In the genomic region with DNA sequence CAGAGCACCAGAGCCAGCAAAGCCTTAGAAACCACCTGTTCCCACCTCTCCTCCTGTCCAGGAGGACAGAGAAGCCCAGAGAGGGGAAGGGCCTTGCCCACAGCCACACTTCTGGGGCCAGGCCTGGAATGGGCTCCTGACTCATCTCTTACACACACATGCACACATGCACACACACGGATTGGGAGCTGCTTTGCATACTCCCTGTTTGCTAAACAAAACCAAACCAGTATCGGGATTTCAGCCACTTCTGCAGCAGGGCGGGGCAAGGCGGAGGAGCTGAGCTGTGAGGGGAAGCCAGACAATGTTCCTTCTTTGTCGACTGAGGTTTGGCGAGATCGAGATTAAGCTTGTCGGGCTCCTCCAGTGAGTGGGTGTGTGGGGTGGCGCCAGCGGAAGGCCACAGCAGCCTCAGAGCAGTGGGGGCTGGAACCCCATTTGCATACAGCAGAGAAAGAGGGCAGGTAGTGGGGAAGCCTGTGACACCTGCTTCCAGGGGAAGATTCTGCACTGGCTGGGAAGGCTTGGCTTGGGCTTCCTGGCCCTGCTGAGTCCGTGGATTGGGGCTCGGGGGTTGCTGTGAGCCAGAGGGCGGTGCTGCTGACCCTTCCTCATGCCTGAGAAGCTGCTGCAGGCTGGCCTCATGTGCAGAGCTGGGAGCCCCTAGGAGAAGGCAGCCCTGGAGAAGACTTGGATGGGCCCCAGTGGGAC, we compare ENCODE assay signal across 9 cellular contexts. TPM values are rescaled to one million over a fixed set of nuclear protein-coding genes. Genes with fewer than 3 reads are reported as not detected.
DNase-seq lines count a peak whose midpoint lies in the region; ATAC-seq and TF ChIP-seq lines count a peak whose summit lies in the region.
"Had no signal": no experiment of that assay in that cellular context is flagged by ENCODE, and none has a peak within 500 bp of the region (broad histone marks: within the 10 kb centered on the region; RNA-seq: fewer than 3 reads in every experiment).

No MANE protein-coding gene starts in this region.

- no peak overlapping the region for H2AFZ ChIP-seq in fibroblast of lung (ENCODE audit: low read length)

- POLR2A ChIA-PET in activated CD4-positive, alpha-beta T cell treated with anti-CD3 and anti-CD28 coated beads, Interleukin-2, amount 10 ng/mL, durations not matched to agents 7 days and 5 days (lab: Charles Lee) = no interaction called here

- DNase-seq in activated CD4-positive, alpha-beta T cell treated with anti-CD3 and anti-CD28 coated beads for 48 hours = peak; percentile 14
- no peak for DNase-seq in activated CD4-positive, alpha-beta T cell treated with anti-CD3 and anti-CD28 coated beads, Interleukin-2, amount 10 ng/mL, durations not matched to agents 7 days and 5 days
- DNase-seq in NCI-H526 (lab: John Stamatoyannopoulos, UW) = peak; percentile 97 to 98
- peak; percentile 35 to 56 for DNase-seq in fibroblast of lung (ENCODE audit: low read depth in 2 of 2)
- DNase-seq in transverse colon = peak; percentile 36
- DNase-seq in iPS-NIHi7 (ENCODE audit: extremely low spot score) = no peak
- DNase-seq: left cardiac atrium had no signal

- peaks cover 9% of the 10 kb centered on the region for H3K4me1 Mint-ChIP-seq in activated CD4-positive, alpha-beta T cell treated with anti-CD3 and anti-CD28 coated beads, Interleukin-2, amount 10 ng/mL, durations not matched to agents 7 days and 5 days

- no peaks in the 10 kb centered on the region for H3K36me3 Mint-ChIP-seq in activated CD4-positive, alpha-beta T cell treated with anti-CD3 and anti-CD28 coated beads, Interleukin-2, amount 10 ng/mL, durations not matched to agents 7 days and 5 days (ENCODE audit: low read depth)

- no peak overlapping the region for H3K27ac Mint-ChIP-seq in activated CD4-positive, alpha-beta T cell treated with anti-CD3 and anti-CD28 coated beads, Interleukin-2, amount 10 ng/mL, durations not matched to agents 7 days and 5 days

- H4K20me1 ChIP-seq in fibroblast of lung (ENCODE audit: control insufficient read depth, extremely low read depth, insufficient read depth, low read length) = no peaks in the 10 kb centered on the region

- H3K4me2 ChIP-seq in fibroblast of lung (ENCODE audit: extremely low read depth, insufficient read depth, low read length) = no peak overlapping the region

- no peak overlapping the region for H3K27ac ChIP-seq in fibroblast of lung (ENCODE audit: insufficient read depth, low read length)
- no peak overlapping the region for H3K27ac ChIP-seq in transverse colon

- H3K9me3 ChIP-seq in fibroblast of lung (ENCODE audit: control insufficient read depth, insufficient read depth, low read depth, low read length) (no peaks in the 10 kb centered on the region), transverse colon (no peaks in the 10 kb centered on the region)

- CTCF ChIA-PET in activated CD4-positive, alpha-beta T cell treated with anti-CD3 and anti-CD28 coated beads, Interleukin-2, amount 10 ng/mL, durations not matched to agents 7 days and 5 days (lab: Charles Lee) = interaction anchor here (0.7 kb wide), 1 partner anchor 143 kb away, joined by 3 read pairs; no protein-coding TSS in a partner anchor

- H3K9me3 Mint-ChIP-seq in activated CD4-positive, alpha-beta T cell treated with anti-CD3 and anti-CD28 coated beads, Interleukin-2, amount 10 ng/mL, durations not matched to agents 7 days and 5 days = peaks cover 2% of the 10 kb centered on the region

- H3K27me3 ChIP-seq in fibroblast of lung (ENCODE audit: control insufficient read depth, insufficient read depth, low read length) (peaks cover 23% of the 10 kb centered on the region), transverse colon (peaks cover 76% of the 10 kb centered on the region)

- no peak for TF ChIP-seq POLR2A in transverse colon (IDR thresholded peaks at IDR 0.05)

- H3K4me3 ChIP-seq in fibroblast of lung (replicated peaks in 1 of 4; ENCODE audit: control extremely low read depth in 1 of 4, insufficient read depth in 1 of 4, low read depth in 3 of 4, low read length in 4 of 4) = no peak overlapping the region
- H3K4me3 ChIP-seq in transverse colon = no peak overlapping the region

- no peak for TF ChIP-seq CTCF in fibroblast of lung (conservative IDR thresholded peaks at IDR 0.05 in 1 of 2, IDR thresholded peaks at IDR 0.05 in 1 of 2; ENCODE audit: low read depth in 1 of 2, low read length in 2 of 2)
- no peak for TF ChIP-seq CTCF in transverse colon (IDR thresholded peaks at IDR 0.05)

- H3K4me3 Mint-ChIP-seq in activated CD4-positive, alpha-beta T cell treated with anti-CD3 and anti-CD28 coated beads, Interleukin-2, amount 10 ng/mL, durations not matched to agents 7 days and 5 days = no peak overlapping the region

- ATAC-seq in GM21737 (IDR thresholded peaks at IDR 0.05; ENCODE audit: unreplicated experiment) (no peak), HG03457 (IDR thresholded peaks at IDR 0.05; ENCODE audit: unreplicated experiment) (no peak)

- intact Hi-C loops in transverse colon (cut with DNase I; ENCODE audit: low total_unique reads) = no loop called here

- no peaks in the 10 kb centered on the region for H3K79me2 ChIP-seq in fibroblast of lung (ENCODE audit: control insufficient read depth, insufficient read depth, low read length)

- no peak overlapping the region for H3K9ac ChIP-seq in fibroblast of lung (ENCODE audit: insufficient read depth, low read length)

- 9% methylated on average over 10 of the region's 13 CpGs; no CpG with 5 or more reads in 1 of the 2 donors for WGBS in transverse colon (ENCODE audit: low coverage in 1 of 2), 2 donors

- H3K36me3 ChIP-seq in fibroblast of lung (ENCODE audit: control insufficient read depth, insufficient read depth, low read length) (no peaks in the 10 kb centered on the region), transverse colon (no peaks in the 10 kb centered on the region)

- no peaks in the 10 kb centered on the region for H3K4me1 ChIP-seq in fibroblast of lung (ENCODE audit: control insufficient read depth, extremely low read depth, insufficient read depth, low read length)
- H3K4me1 ChIP-seq in transverse colon = peaks cover 0 to 5% (median 0%) of the 10 kb centered on the region in 4 donors

- TF ChIP-seq EP300 in transverse colon (IDR thresholded peaks at IDR 0.05; ENCODE audit: low read depth) = no peak

- H3K27me3 Mint-ChIP-seq in activated CD4-positive, alpha-beta T cell treated with anti-CD3 and anti-CD28 coated beads, Interleukin-2, amount 10 ng/mL, durations not matched to agents 7 days and 5 days = peaks cover 13% of the 10 kb centered on the region

- in situ Hi-C loops in transverse colon (cut with MboI; ENCODE audit: low pct_ligation_motif_present in 1 of 4, low pct_unique_long_range_greater_than_20kb in 1 of 4, low sequenced_read_pairs in 3 of 4) = no loop called here

RNA-seq across cellular contexts. Expression of gene GFI1B, which starts 16.1 kb away (rescaled TPM):
- total RNA-seq in activated CD4-positive, alpha-beta T cell treated with anti-CD3 and anti-CD28 coated beads, Interleukin-2, amount 10 ng/mL, durations not matched to agents 7 days and 5 days = not detected
- under 0.01 TPM in 1 of 2 replicates, not detected in the other for total RNA-seq in fibroblast of lung
- polyA plus RNA-seq in fibroblast of lung = 0.02 and 0.06 TPM in 2 replicates
- 0.05 TPM in 1 of 2 replicates, not detected in the other for polyA plus RNA-seq in fibroblast of lung (2012)
- not detected in 2 replicates for polyA minus RNA-seq in fibroblast of lung (ENCODE audit: low replicate concordance)
- 1 to 10 TPM in 2 of 4 donors, not detected in 2; 1.7 to 2.0 TPM for total RNA-seq in transverse colon

RNA-seq across cellular contexts. Expression of gene GTF3C5, which starts 36.2 kb away (rescaled TPM):
- total RNA-seq in activated CD4-positive, alpha-beta T cell treated with anti-CD3 and anti-CD28 coated beads, Interleukin-2, amount 10 ng/mL, durations not matched to agents 7 days and 5 days = 10 to 100 TPM; 75.1 to 87.9 TPM
- 32.4 TPM in 2 replicates for total RNA-seq in fibroblast of lung
- 32.2 and 44.1 TPM in 2 replicates for polyA plus RNA-seq in fibroblast of lung
- 28.8 and 45.9 TPM in 2 replicates for polyA plus RNA-seq in fibroblast of lung (2012)
- 86.4 and 156 TPM in 2 replicates for polyA minus RNA-seq in fibroblast of lung (ENCODE audit: low replicate concordance)
- 10 to 100 TPM; 44.5 to 56.9 (median 50.2) TPM for total RNA-seq in transverse colon

RNA-seq across cellular contexts. Expression of gene TSC1, which starts 50.1 kb away (rescaled TPM):
- 10 to 100 TPM; 36.8 to 37.6 TPM for total RNA-seq in activated CD4-positive, alpha-beta T cell treated with anti-CD3 and anti-CD28 coated beads, Interleukin-2, amount 10 ng/mL, durations not matched to agents 7 days and 5 days
- total RNA-seq in fibroblast of lung = 32.1 and 41.5 TPM in 2 replicates
- 43.4 and 48.0 TPM in 2 replicates for polyA plus RNA-seq in fibroblast of lung
- 18.5 and 22.4 TPM in 2 replicates for polyA plus RNA-seq in fibroblast of lung (2012)
- polyA minus RNA-seq in fibroblast of lung (ENCODE audit: low replicate concordance) = 81.9 and 97.3 TPM in 2 replicates
- total RNA-seq in transverse colon = 100 to 1,000 TPM in 2 of 4 donors, 10 to 100 TPM in 2; 48.4 to 206 (median 92.3) TPM

Comparison
In these comparisons a context has a peak if more than half of its experiments do, and no peak if none do; other contexts are left out.
1. DNase-seq: peak in activated CD4-positive, alpha-beta T cell treated with anti-CD3 and anti-CD28 coated beads for 48 hours (single experiment), NCI-H526 (2 of 2), fibroblast of lung (2 of 2) and transverse colon (single experiment); none in activated CD4-positive, alpha-beta T cell treated with anti-CD3 and anti-CD28 coated beads, Interleukin-2, amount 10 ng/mL, durations not matched to agents 7 days and 5 days (single experiment) and iPS-NIHi7 (single experiment).